In the genomic region with DNA sequence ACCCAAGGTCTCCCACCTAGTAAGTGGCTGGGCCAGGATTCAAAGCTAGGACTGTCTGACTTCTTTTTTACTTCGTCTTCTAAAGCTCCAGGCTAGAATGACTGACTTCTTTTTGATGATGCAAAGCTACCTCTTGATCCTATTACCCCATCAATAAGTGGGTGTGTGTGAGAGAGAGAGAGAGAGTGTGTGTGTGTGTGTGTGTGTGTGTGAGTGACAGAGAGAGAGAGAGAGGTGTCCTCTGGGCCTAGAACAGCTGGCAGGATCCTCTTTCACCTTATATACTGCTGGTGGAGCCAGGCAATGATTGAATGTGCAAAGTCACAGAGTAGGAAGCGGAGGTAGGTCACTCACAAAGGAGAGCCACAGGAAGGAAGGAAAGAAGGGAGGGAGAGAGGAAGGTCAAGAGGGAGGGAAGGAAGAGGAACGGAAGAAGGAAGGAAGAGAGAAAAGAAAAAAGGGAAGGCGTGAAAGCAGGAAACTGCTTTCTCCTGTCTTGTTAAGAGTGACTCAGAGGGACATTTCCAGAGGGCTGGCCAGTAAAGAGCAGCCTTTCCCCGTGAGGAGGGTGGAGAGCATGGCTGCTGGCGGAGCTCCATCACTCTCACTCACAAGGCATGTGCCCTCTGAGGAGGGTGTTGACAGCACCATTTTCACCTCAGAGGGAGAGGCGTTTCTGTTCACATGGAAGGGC, we compare ENCODE assay signal across 9 cellular contexts.
DNase-seq lines count a peak whose midpoint lies in the region; ATAC-seq and TF ChIP-seq lines count a peak whose summit lies in the region.
"Had no signal": no experiment of that assay in that cellular context is flagged by ENCODE, and none has a peak within 500 bp of the region (broad histone marks: within the 10 kb centered on the region; RNA-seq: fewer than 3 reads in every experiment).

No MANE protein-coding gene starts in this region.

- DNase-seq in H4 (ENCODE audit: low spot score) (peak; percentile 51), foreskin keratinocyte (peak; percentile 89 to 93), hippocampal formation (lab: John Stamatoyannopoulos, UW) (no peak), UCSD-AML1 (lab: John Stamatoyannopoulos, UW; ENCODE audit: unreplicated experiment) (no peak)
- DNase-seq: dorsolateral prefrontal cortex had no signal

- peaks cover 5% of the 10 kb centered on the region for H3K4me1 ChIP-seq in foreskin keratinocyte
- peaks cover 18% of the 10 kb centered on the region for H3K4me1 ChIP-seq in skeletal muscle satellite cell (ENCODE audit: control insufficient read depth, insufficient read depth, low read length)

- H3K27ac ChIP-seq in foreskin keratinocyte, result peak overlapping the region; percentile 23
- H3K27ac ChIP-seq: dorsolateral prefrontal cortex had no signal

- peaks cover 4% of the 10 kb centered on the region for H3K36me3 Mint-ChIP-seq in T-helper 1 cell treated with Interleukin-12 subunit alpha and Interleukin-12 subunit beta and Interleukin-4 antibody, amounts not matched to agents 30 μg/mL and 1 μg/mL, for 36 hours (ENCODE audit: low read depth)

- H3K27me3 ChIP-seq in foreskin keratinocyte, result no peaks in the 10 kb centered on the region
- H3K27me3 ChIP-seq in skeletal muscle satellite cell (ENCODE audit: control insufficient read depth, insufficient read depth, low read length), result no peaks in the 10 kb centered on the region

- H3K9ac ChIP-seq in skeletal muscle satellite cell (ENCODE audit: low read depth, low read length), result peak overlapping the region; percentile 55

- no peaks in the 10 kb centered on the region for H3K9me3 Mint-ChIP-seq in T-helper 1 cell treated with Interleukin-12 subunit alpha and Interleukin-12 subunit beta and Interleukin-4 antibody, amounts not matched to agents 30 μg/mL and 1 μg/mL, for 36 hours

- no peak overlapping the region for H3K4me3 Mint-ChIP-seq in T-helper 1 cell treated with Interleukin-12 subunit alpha and Interleukin-12 subunit beta and Interleukin-4 antibody, amounts not matched to agents 30 μg/mL and 1 μg/mL, for 36 hours

- peak; percentile 96 for ATAC-seq in foreskin keratinocyte
- no peak for ATAC-seq in GM18502 (IDR thresholded peaks at IDR 0.05; ENCODE audit: poor library complexity, unreplicated experiment)
- no peak for ATAC-seq in HG03039 (IDR thresholded peaks at IDR 0.05; ENCODE audit: unreplicated experiment)

- no peaks in the 10 kb centered on the region for H3K9me3 ChIP-seq in skeletal muscle satellite cell (replicated peaks; ENCODE audit: low read length)

- H3K27me3 Mint-ChIP-seq in T-helper 1 cell treated with Interleukin-12 subunit alpha and Interleukin-12 subunit beta and Interleukin-4 antibody, amounts not matched to agents 30 μg/mL and 1 μg/mL, for 36 hours (ENCODE audit: low read depth), result no peaks in the 10 kb centered on the region

- TF ChIP-seq CTCF in foreskin keratinocyte (conservative IDR thresholded peaks at IDR 0.05), result peak; percentile 3

- peak overlapping the region; percentile 58 for H3K4me2 ChIP-seq in skeletal muscle satellite cell (ENCODE audit: low read length)

- H3K4me1 Mint-ChIP-seq in T-helper 1 cell treated with Interleukin-12 subunit alpha and Interleukin-12 subunit beta and Interleukin-4 antibody, amounts not matched to agents 30 μg/mL and 1 μg/mL, for 36 hours (ENCODE audit: low read depth), result peaks cover 21% of the 10 kb centered on the region

- peak overlapping the region; percentile 14 for H3K4me3 ChIP-seq in skeletal muscle satellite cell (ENCODE audit: low read length)
- H3K4me3 ChIP-seq: dorsolateral prefrontal cortex had no signal

- H3K36me3 ChIP-seq in skeletal muscle satellite cell (ENCODE audit: insufficient read depth, low read length), result no peaks in the 10 kb centered on the region

- H3K27ac Mint-ChIP-seq in T-helper 1 cell treated with Interleukin-12 subunit alpha and Interleukin-12 subunit beta and Interleukin-4 antibody, amounts not matched to agents 30 μg/mL and 1 μg/mL, for 36 hours, result peak overlapping the region; percentile 36

Comparison
In these comparisons a context has a peak if more than half of its experiments do, and no peak if none do; other contexts are left out.
1. DNase-seq: peak in H4 (single experiment) and foreskin keratinocyte (2 of 2); none in hippocampal formation (0 of 2) and UCSD-AML1 (single experiment).